In genomic region chr9:7234144-7234543, GRCh38 we compare ENCODE assay signal across 8 cellular contexts.
A peak's percentile ranks its signal among the peaks of the same experiment; 100 is the strongest.
DNase-seq lines count a peak whose midpoint lies in the region; ATAC-seq, FAIRE-seq and TF ChIP-seq lines count a peak whose summit lies in the region.

No MANE protein-coding gene starts in this region.

- peak; percentile 31 for FAIRE-seq in GM12891 (lab: Jason Lieb, UNC)

- POLR2A ChIA-PET in A673 (lab: Charles Lee; ENCODE audit: low non-redundant PET): interaction anchor here (0.6 kb wide), 1 partner anchor 336 kb away, joined by 3 read pairs; no protein-coding TSS in a partner anchor
- POLR2A ChIA-PET in activated CD4-positive, alpha-beta memory T cell treated with anti-CD3 and anti-CD28 coated beads, Interleukin-2, amount 10 ng/mL, durations not matched to agents 7 days and 5 days (lab: Charles Lee): no interaction called here

- no peak overlapping the region for H3K27ac Mint-ChIP-seq in activated CD4-positive, alpha-beta memory T cell treated with anti-CD3 and anti-CD28 coated beads, Interleukin-2, amount 10 ng/mL, durations not matched to agents 7 days and 5 days

- no peak overlapping the region for H3K4me3 Mint-ChIP-seq in activated CD4-positive, alpha-beta memory T cell treated with anti-CD3 and anti-CD28 coated beads, Interleukin-2, amount 10 ng/mL, durations not matched to agents 7 days and 5 days

- peaks cover 16% of the 10 kb centered on the region for H3K27me3 Mint-ChIP-seq in activated CD4-positive, alpha-beta memory T cell treated with anti-CD3 and anti-CD28 coated beads, Interleukin-2, amount 10 ng/mL, durations not matched to agents 7 days and 5 days

- BruUV-seq in A673 (replicated peaks; lab: Mats Ljungman, UMichigan): no TSS peak

- H3K36me3 Mint-ChIP-seq in activated CD4-positive, alpha-beta memory T cell treated with anti-CD3 and anti-CD28 coated beads, Interleukin-2, amount 10 ng/mL, durations not matched to agents 7 days and 5 days (ENCODE audit: low read depth): peaks cover 2% of the 10 kb centered on the region

- H3K27me3 ChIP-seq in A673 (replicated peaks; ENCODE audit: insufficient read depth, low read depth, low read length, poor library complexity): peaks cover 13% of the 10 kb centered on the region
- H3K27me3 ChIP-seq in dorsolateral prefrontal cortex: no peaks in the 10 kb centered on the region

- H3K9me3 ChIP-seq in A673 (ENCODE audit: low read depth, low read length, poor library complexity, severe bottlenecking): no peaks in the 10 kb centered on the region

- ATAC-seq in HG03442 (IDR thresholded peaks at IDR 0.05; ENCODE audit: unreplicated experiment): peak; percentile 65
- ATAC-seq in left lobe of liver: peak; percentile 62

- no peak overlapping the region for H3K27ac ChIP-seq in A673 (ENCODE audit: low read depth, low read length, poor library complexity, severe bottlenecking)
- H3K27ac ChIP-seq in dorsolateral prefrontal cortex: no peak overlapping the region

- no peaks in the 10 kb centered on the region for H3K36me3 ChIP-seq in A673 (ENCODE audit: insufficient read depth, low read length, poor library complexity, severe bottlenecking)

- TF ChIP-seq POLR2A in GM12891 (IDR thresholded peaks at IDR 0.05; ENCODE audit: low read depth, low read length): no peak

- H3K4me3 ChIP-seq in A673 (ENCODE audit: low read depth, low read length, poor library complexity, severe bottlenecking) (no peak overlapping the region), dorsolateral prefrontal cortex (no peak overlapping the region)

- CTCF ChIA-PET in A673 (lab: Charles Lee): interaction anchor here (0.6 to 1.2 kb wide), 14 partner anchors 10 to 1662 kb away, joined by 3 to 12 read pairs (median 6); no protein-coding TSS in a partner anchor
- CTCF ChIA-PET in activated CD4-positive, alpha-beta memory T cell treated with anti-CD3 and anti-CD28 coated beads, Interleukin-2, amount 10 ng/mL, durations not matched to agents 7 days and 5 days (lab: Charles Lee): interaction anchor here (0.6 to 1.6 kb wide), 22 partner anchors 9 to 1163 kb away, joined by 3 to 8 read pairs (median 3); no protein-coding TSS in a partner anchor

- peak; percentile 67 for DNase-seq in A673 (ENCODE audit: low spot score)
- DNase-seq in GM12891 (ENCODE audit: insufficient read length, low spot score): peak; percentile 12
- peak; percentile 49 for DNase-seq in activated CD4-positive, alpha-beta memory T cell treated with anti-CD3 and anti-CD28 coated beads, Interleukin-2, amount 10 ng/mL, durations not matched to agents 7 days and 5 days
- DNase-seq in left lobe of liver (ENCODE audit: low spot score): no peak
- DNase-seq in dorsolateral prefrontal cortex: no peak
- DNase-seq in medulla oblongata (ENCODE audit: extremely low spot score): no peak
- DNase-seq in ecto neural progenitor cell (ENCODE audit: low spot score): no peak

- H3K9me3 Mint-ChIP-seq in activated CD4-positive, alpha-beta memory T cell treated with anti-CD3 and anti-CD28 coated beads, Interleukin-2, amount 10 ng/mL, durations not matched to agents 7 days and 5 days: no peaks in the 10 kb centered on the region

- intact Hi-C loops in A673 (cut with micrococcal nuclease; ENCODE audit: unreplicated experiment): no loop called here
- intact Hi-C loops in dorsolateral prefrontal cortex (cut with DNase I): no loop called here

- no peaks in the 10 kb centered on the region for H3K4me1 ChIP-seq in A673 (ENCODE audit: insufficient read depth, low read length, poor library complexity, severe bottlenecking)

- H3K4me1 Mint-ChIP-seq in activated CD4-positive, alpha-beta memory T cell treated with anti-CD3 and anti-CD28 coated beads, Interleukin-2, amount 10 ng/mL, durations not matched to agents 7 days and 5 days: peaks cover 23% of the 10 kb centered on the region

- TF ChIP-seq CTCF in A673 (conservative IDR thresholded peaks at IDR 0.05; ENCODE audit: low read depth, low read length) (peak; percentile 72), dorsolateral prefrontal cortex (IDR thresholded peaks at IDR 0.05 in 54 of 56, conservative IDR thresholded peaks at IDR 0.05 in 2 of 56; ENCODE audit: low read depth in 1 of 56, partially characterized antibody in 56 of 56) (peak in 5 of 56 donors; percentile 7 to 17 (median 16))

TF ChIP-seq in GM12891, 5 proteins besides CTCF, POLR2A, EP300 and RAD21:
- TF ChIP-seq POU2F2 (IDR thresholded peaks at IDR 0.05; ENCODE audit: low read depth, low read length) (peak; percentile 43; the same call in 1 of the 2 replicates), POLR2AphosphoS5 (IDR thresholded peaks at IDR 0.05; ENCODE audit: low read depth, low read length) (no peak)

Comparison
In these comparisons a context has a peak if more than half of its experiments do, and no peak if none do; other contexts are left out.
1. DNase-seq: peak in A673 (single experiment), GM12891 (single experiment) and activated CD4-positive, alpha-beta memory T cell treated with anti-CD3 and anti-CD28 coated beads, Interleukin-2, amount 10 ng/mL, durations not matched to agents 7 days and 5 days (single experiment); none in left lobe of liver (single experiment), dorsolateral prefrontal cortex (0 of 10), medulla oblongata (single experiment) and ecto neural progenitor cell (single experiment).